In genomic region chr1:113456967-113457366, GRCh38 we compare ENCODE assay signal across 11 cellular contexts.
DNase-seq lines count a peak whose midpoint lies in the region; ATAC-seq, FAIRE-seq and TF ChIP-seq lines count a peak whose summit lies in the region.
"Had no signal": no experiment of that assay in that cellular context is flagged by ENCODE, and none has a peak within 500 bp of the region (broad histone marks: within the 10 kb centered on the region; RNA-seq: fewer than 3 reads in every experiment).

No MANE protein-coding gene starts in this region.

- DNase-seq in GM04503 (ENCODE audit: low read depth) (peak; percentile 86), SK-N-SH (no peak), fibroblast of the aortic adventitia (ENCODE audit: low read depth) (peak; percentile 97), pulmonary artery endothelial cell (ENCODE audit: low read depth, low spot score) (peak; percentile 87), GM19239 (ENCODE audit: insufficient read length, low spot score) (no peak), GM13976 (ENCODE audit: low spot score) (no peak)
- DNase-seq: activated B cell treated with CpG ODN at 0.5 μM for 24 hours, small intestine had no signal

- ATAC-seq in HG03565 (IDR thresholded peaks at IDR 0.05; ENCODE audit: unreplicated experiment) (no peak), GM21529 (IDR thresholded peaks at IDR 0.05; ENCODE audit: unreplicated experiment) (no peak)
- ATAC-seq: GM12878 had no signal

- H3K79me2 ChIP-seq in SK-N-SH (ENCODE audit: insufficient read depth): peaks cover 61% of the 10 kb centered on the region

- H3K36me3 ChIP-seq in SK-N-SH (replicated peaks in 1 of 2; ENCODE audit: control insufficient read depth in 1 of 2, insufficient read depth in 2 of 2, low read length in 1 of 2): peaks cover 0 to 8% of the 10 kb centered on the region in 2 experiments

- no peaks in the 10 kb centered on the region for H3K9me3 ChIP-seq in SK-N-SH

- H3K4me1 ChIP-seq in SK-N-SH (ENCODE audit: control insufficient read depth in 1 of 2, insufficient read depth in 2 of 2, low read depth in 1 of 2, low read length in 1 of 2): peaks cover 0 to 2% of the 10 kb centered on the region in 2 experiments; a peak in 1 of 4 replicates

- H3K9me2 ChIP-seq in SK-N-SH: no peaks in the 10 kb centered on the region

- H3K4me2 ChIP-seq in SK-N-SH: peak overlapping the region; percentile 73

- WGBS in SK-N-SH (ENCODE audit: low lambda C conversion rate): 0% methylated on average over 2 of the region's 2 CpGs

- H3K4me3 ChIP-seq in SK-N-SH (ENCODE audit: low read depth in 2 of 2, low read length in 1 of 2) (peak overlapping the region; percentile 32 to 47; a peak in 3 of 4 replicates), fibroblast of the aortic adventitia (ENCODE audit: low read depth, low read length) (no peak overlapping the region)
- H3K4me3 ChIP-seq: GM12878 had no signal

- in situ Hi-C loops in GM13976 (cut with MboI; ENCODE audit: low sequenced_read_pairs, unreplicated experiment): loop anchor here (10.0 kb wide), 1 partner anchor 312 kb away; no protein-coding TSS in a partner anchor

- TF ChIP-seq CTCF in SK-N-SH (IDR thresholded peaks at IDR 0.05): no peak
- no peak for TF ChIP-seq CTCF in fibroblast of the aortic adventitia (IDR thresholded peaks at IDR 0.05; ENCODE audit: insufficient read depth, low read length)
- TF ChIP-seq CTCF in GM13976 (IDR thresholded peaks at IDR 0.05; ENCODE audit: borderline replicate concordance, control extremely low read depth, extremely low read depth, insufficient read depth, missing control alignments): no peak

- H3F3A ChIP-seq in SK-N-SH (replicated peaks; ENCODE audit: insufficient read depth): peaks cover 37% of the 10 kb centered on the region

- no peak for FAIRE-seq in GM19239 (lab: Jason Lieb, UNC)
- FAIRE-seq: GM12878 had no signal

- peak overlapping the region; percentile 47 to 90; a peak in 3 of 4 replicates for H3K27ac ChIP-seq in SK-N-SH (ENCODE audit: low read depth in 2 of 2, low read length in 1 of 2)

- peak in 1 of 2 experiments; percentile 83; a peak in 2 of 4 replicates for TF ChIP-seq EP300 in SK-N-SH (IDR thresholded peaks at IDR 0.05; ENCODE audit: borderline replicate concordance in 1 of 2, low read depth in 1 of 2, low read length in 1 of 2)

- H3K27me3 ChIP-seq in SK-N-SH (ENCODE audit: insufficient read depth): no peaks in the 10 kb centered on the region

- no peaks in the 10 kb centered on the region for H4K20me1 ChIP-seq in SK-N-SH (ENCODE audit: insufficient read depth)

- H2AFZ ChIP-seq in SK-N-SH (ENCODE audit: low read depth): peak overlapping the region; percentile 75

- POLR2A ChIA-PET in SK-N-SH (lab: Yijun Ruan, JAX): no interaction called here

- peak overlapping the region; percentile 56; the same call in 1 of the 2 replicates for H3K9ac ChIP-seq in SK-N-SH

- CTCF ChIA-PET in SK-N-SH (lab: Yijun Ruan, JAX): interaction anchor here (0.6 to 1.3 kb wide), 3 partner anchors 13 to 81 kb away, joined by 3 read pairs; no protein-coding TSS in a partner anchor

- no peak for TF ChIP-seq RAD21 in SK-N-SH (IDR thresholded peaks at IDR 0.05; ENCODE audit: low read length)

TF ChIP-seq in SK-N-SH, 30 proteins besides CTCF, POLR2A, EP300 and RAD21 (continues in another document):
- peak; percentile 75 for TF ChIP-seq TCF12 (IDR thresholded peaks at IDR 0.05)
- TF ChIP-seq RCOR1 (IDR thresholded peaks at IDR 0.05; ENCODE audit: low read length): no peak
- TF ChIP-seq MEF2A (IDR thresholded peaks at IDR 0.05; ENCODE audit: borderline replicate concordance, low read depth): no peak
- TF ChIP-seq SMC3 (IDR thresholded peaks at IDR 0.05; ENCODE audit: low read depth, low read length): no peak
- no peak for TF ChIP-seq GATA2 (CRISPR knock-in tag; IDR thresholded peaks at IDR 0.05)
- TF ChIP-seq SIN3A (IDR thresholded peaks at IDR 0.05; ENCODE audit: borderline replicate concordance, low read depth, low read length): no peak
- no peak for TF ChIP-seq NRF1 (IDR thresholded peaks at IDR 0.05; ENCODE audit: low read depth, low read length)
- TF ChIP-seq FOXM1 (IDR thresholded peaks at IDR 0.05; ENCODE audit: low read depth): peak; percentile 47
- TF ChIP-seq USF2 (IDR thresholded peaks at IDR 0.05; ENCODE audit: borderline replicate concordance, low read depth, low read length): no peak
- no peak for TF ChIP-seq YY1 (IDR thresholded peaks at IDR 0.05; ENCODE audit: low read depth)
- TF ChIP-seq TAF1 (IDR thresholded peaks at IDR 0.05; ENCODE audit: borderline replicate concordance, low read depth, low read length): no peak
- 0 out of 2 replicates have a peak, but pooled peaks have one; percentile 23 for TF ChIP-seq MAX (IDR thresholded peaks at IDR 0.05; ENCODE audit: low read depth)
- no peak for TF ChIP-seq RFX5 (IDR thresholded peaks at IDR 0.05; ENCODE audit: low read length)
- peak; percentile 12; the same call in 1 of the 2 replicates for TF ChIP-seq RXRA (IDR thresholded peaks at IDR 0.05; ENCODE audit: borderline replicate concordance, low read depth)
- TF ChIP-seq POLR2AphosphoS5 (IDR thresholded peaks at IDR 0.05; ENCODE audit: low read depth, low read length): no peak; the same call in 1 of the 2 replicates
- TF ChIP-seq CHD2 (IDR thresholded peaks at IDR 0.05; ENCODE audit: low read length, partially characterized antibody): no peak
- TF ChIP-seq MXI1 (IDR thresholded peaks at IDR 0.05; ENCODE audit: low read depth, low read length): no peak
- TF ChIP-seq IRF3 (IDR thresholded peaks at IDR 0.05; ENCODE audit: low read depth, low read length): no peak
- TF ChIP-seq FOXJ3 (CRISPR knock-in tag; IDR thresholded peaks at IDR 0.05): no peak
- TF ChIP-seq TEAD4 (IDR thresholded peaks at IDR 0.05; ENCODE audit: borderline replicate concordance, insufficient read depth): peak; percentile 53; the same call in 1 of the 2 replicates
- peak; percentile 96 for TF ChIP-seq FOSL2 (IDR thresholded peaks at IDR 0.05; ENCODE audit: borderline replicate concordance, low read depth)
- peak; percentile 93 for TF ChIP-seq NFIC (IDR thresholded peaks at IDR 0.05; ENCODE audit: borderline replicate concordance)
- no peak for TF ChIP-seq ZBTB33 (IDR thresholded peaks at IDR 0.05; ENCODE audit: borderline replicate concordance, low read depth)
- TF ChIP-seq PBX3 (IDR thresholded peaks at IDR 0.05): peak; percentile 69
- no peak for TF ChIP-seq ELF1 (IDR thresholded peaks at IDR 0.05)
- TF ChIP-seq GABPA (IDR thresholded peaks at IDR 0.05; ENCODE audit: low read depth): no peak
- peak; percentile 96 for TF ChIP-seq JUND (IDR thresholded peaks at IDR 0.05)
- TF ChIP-seq USF1 (IDR thresholded peaks at IDR 0.05; ENCODE audit: borderline replicate concordance, low read depth): no peak

Comparison
In these comparisons a context has a peak if more than half of its experiments do, and no peak if none do; other contexts are left out.
1. DNase-seq: peak in GM04503 (single experiment), fibroblast of the aortic adventitia (single experiment) and pulmonary artery endothelial cell (single experiment); none in SK-N-SH (single experiment), GM19239 (single experiment) and GM13976 (single experiment).